Comparison of ENCODE assay signal across 8 cellular contexts in genomic region chr1:155744711-155745283, GRCh38. TPM values are rescaled to one million over a fixed set of nuclear protein-coding genes. Genes with fewer than 3 reads are reported as not detected.
DNase-seq lines count a peak whose midpoint lies in the region; TF ChIP-seq lines count a peak whose summit lies in the region.

No MANE protein-coding gene starts in this region.

- H3K4me1 ChIP-seq in BLaER1 (peaks cover 12% of the 10 kb centered on the region), Loucy (ENCODE audit: insufficient read depth, low read length, poor library complexity, severe bottlenecking) (peaks cover 5% of the 10 kb centered on the region), duodenal mucosa (ENCODE audit: control insufficient read depth in 1 of 2, insufficient read depth in 2 of 2, low read length in 2 of 2) (peaks cover 0 to 6% of the 10 kb centered on the region in 2 donors)

- H3K9me3 ChIP-seq in BLaER1: no peaks in the 10 kb centered on the region
- no peaks in the 10 kb centered on the region for H3K9me3 ChIP-seq in Loucy (ENCODE audit: insufficient read depth, low read depth, low read length)
- H3K9me3 ChIP-seq in duodenal mucosa (ENCODE audit: control insufficient read depth in 1 of 2, low read length in 2 of 2): no peaks in the 10 kb centered on the region
- no peaks in the 10 kb centered on the region for H3K9me3 ChIP-seq in neural cell (ENCODE audit: low read length)

- no peak for TF ChIP-seq EP300 in neural cell (conservative IDR thresholded peaks at IDR 0.05; ENCODE audit: poor library complexity, severe bottlenecking)

- H3K79me2 ChIP-seq in Loucy (ENCODE audit: insufficient read depth, low read length): no peaks in the 10 kb centered on the region
- H3K79me2 ChIP-seq in neural cell (replicated peaks; ENCODE audit: insufficient read depth, low read length): no peaks in the 10 kb centered on the region

- peak overlapping the region; percentile 73 for H3K9ac ChIP-seq in BLaER1
- peak overlapping the region; percentile 90 for H3K9ac ChIP-seq in Loucy (ENCODE audit: low read depth, low read length, poor library complexity, severe bottlenecking)
- peak overlapping the region; percentile 66 to 82 for H3K9ac ChIP-seq in duodenal mucosa (ENCODE audit: low read depth in 1 of 2, low read length in 2 of 2)
- peak overlapping the region; percentile 63 for H3K9ac ChIP-seq in neural cell (ENCODE audit: low read length)

- H3K4me3 ChIP-seq in BLaER1 (peak overlapping the region; percentile 68), Loucy (ENCODE audit: low read length, poor library complexity, severe bottlenecking) (peak overlapping the region; percentile 87), duodenal mucosa (ENCODE audit: low read depth in 1 of 2, low read length in 2 of 2) (peak overlapping the region; percentile 89 to 93), neural cell (ENCODE audit: low read length) (peak overlapping the region; percentile 77)

- no peak for TF ChIP-seq RAD21 in neural cell (conservative IDR thresholded peaks at IDR 0.05)

- no peaks in the 10 kb centered on the region for H3F3A ChIP-seq in Loucy (ENCODE audit: low read depth)
- H3F3A ChIP-seq in neural cell (ENCODE audit: insufficient read depth, low read length, poor library complexity, severe bottlenecking): no peaks in the 10 kb centered on the region

- H4K20me1 ChIP-seq in BLaER1 (no peaks in the 10 kb centered on the region), Loucy (ENCODE audit: insufficient read depth, low read length, poor library complexity, severe bottlenecking) (no peaks in the 10 kb centered on the region), neural cell (ENCODE audit: insufficient read depth) (no peaks in the 10 kb centered on the region)

- intact Hi-C loops in posterior cingulate gyrus (cut with DNase I): no loop called here

- H3K4me2 ChIP-seq in BLaER1 (peak overlapping the region; percentile 86), Loucy (ENCODE audit: low read depth, low read length, poor library complexity, severe bottlenecking) (peak overlapping the region; percentile 83), neural cell (ENCODE audit: low read length) (peak overlapping the region; percentile 56)

- peak overlapping the region; percentile 60 for H3K27ac ChIP-seq in BLaER1
- H3K27ac ChIP-seq in duodenal mucosa (ENCODE audit: low read depth, low read length): no peak overlapping the region
- peak overlapping the region; percentile 59 for H3K27ac ChIP-seq in neural cell (ENCODE audit: low read length)

- H3K36me3 ChIP-seq in BLaER1: peaks cover 32% of the 10 kb centered on the region
- no peaks in the 10 kb centered on the region; the same call in 1 of the 2 replicates for H3K36me3 ChIP-seq in Loucy (ENCODE audit: insufficient read depth, low read length)
- peaks cover 0 to 14% of the 10 kb centered on the region in 2 donors for H3K36me3 ChIP-seq in duodenal mucosa (ENCODE audit: control insufficient read depth in 1 of 2, insufficient read depth in 2 of 2, low read length in 2 of 2)
- H3K36me3 ChIP-seq in neural cell (ENCODE audit: insufficient read depth, low read length): no peaks in the 10 kb centered on the region

- DNase-seq in cerebellum (ENCODE audit: low spot score) (no peak), C1 segment of cervical spinal cord (lab: John Stamatoyannopoulos, UW) (no peak), posterior cingulate gyrus (no peak)
- DNase-seq in stimulated activated CD4-positive, alpha-beta T cell treated with anti-CD3 and anti-CD28 coated beads, Interleukin-4, amount 100 ng/mL, for 24 hours: no peak

- H2AFZ ChIP-seq in Loucy (ENCODE audit: low read length): peak overlapping the region; percentile 90
- peak overlapping the region; percentile 17 for H2AFZ ChIP-seq in neural cell (ENCODE audit: low read depth, low read length)

- TF ChIP-seq CTCF in Loucy (conservative IDR thresholded peaks at IDR 0.05; ENCODE audit: low read length) (no peak), neural cell (IDR thresholded peaks at IDR 0.05; ENCODE audit: poor library complexity, severe bottlenecking) (no peak)

- H3K27me3 ChIP-seq in BLaER1 (no peaks in the 10 kb centered on the region), Loucy (ENCODE audit: insufficient read depth, low read length, poor library complexity, severe bottlenecking) (no peaks in the 10 kb centered on the region), duodenal mucosa (ENCODE audit: control insufficient read depth in 1 of 2, insufficient read depth in 2 of 2, low read length in 2 of 2) (no peaks in the 10 kb centered on the region), neural cell (ENCODE audit: insufficient read depth, low read depth, low read length) (no peaks in the 10 kb centered on the region)

- H3K9me2 ChIP-seq in Loucy (replicated peaks; ENCODE audit: low read depth, low read length): no peaks in the 10 kb centered on the region
- no peaks in the 10 kb centered on the region for H3K9me2 ChIP-seq in neural cell (ENCODE audit: insufficient read depth, low read length)

TF ChIP-seq in neural cell, 6 proteins besides CTCF, POLR2A, EP300 and RAD21:
- no peak for TF ChIP-seq REST (IDR thresholded peaks at IDR 0.05; ENCODE audit: borderline replicate concordance)

RNA-seq across cellular contexts. Expression of gene DAP3, which starts 55.9 kb away (rescaled TPM):
- polyA plus RNA-seq in neural cell: 153 and 180 TPM in 2 replicates
- 82.8 and 88.8 TPM in 2 replicates for polyA minus RNA-seq in neural cell
- total RNA-seq in cerebellum: 55.4 TPM

RNA-seq across cellular contexts. Expression of gene YY1AP1, which starts 56.2 kb away (rescaled TPM):
- 44.0 and 44.4 TPM in 2 replicates for polyA plus RNA-seq in neural cell
- 226 and 278 TPM in 2 replicates for polyA minus RNA-seq in neural cell
- total RNA-seq in cerebellum: 215 TPM
